Comparison of ENCODE assay signal across 18 cellular contexts in genomic region chr1:197367631-197368030, GRCh38.
"Had no signal": no experiment of that assay in that cellular context is flagged by ENCODE, and none has a peak within 500 bp of the region (broad histone marks: within the 10 kb centered on the region; RNA-seq: fewer than 3 reads in every experiment).

No MANE protein-coding gene starts in this region.

- H3K36me3 Mint-ChIP-seq: memory B cell had no signal

- DNase-seq: activated CD4-positive, alpha-beta T cell treated with anti-CD3 and anti-CD28 coated beads for 4 hours; activated CD4-positive, alpha-beta T cell treated with anti-CD3 and anti-CD28 coated beads, Interleukin-2, amount 50 U/mL, for 4 hours; activated effector memory CD4-positive, alpha-beta T cell treated with Interleukin-2 at 50 U/mL for 16 hours; activated naive CD4-positive, alpha-beta T cell treated with Interleukin-2 at 50 U/mL for 16 hours; anterior cingulate cortex; cerebellar nuclear complex; effector memory CD4-positive, alpha-beta T cell; erythroblast; left colon; midbrain; naive thymus-derived CD4-positive, alpha-beta T cell; nucleus accumbens; right cardiac atrium; spleen; stimulated activated naive CD4-positive, alpha-beta T cell had no signal

- H3K4me1 Mint-ChIP-seq: memory B cell; naive thymus-derived CD4-positive, alpha-beta T cell; neural crest cell had no signal

- H3K27ac Mint-ChIP-seq: activated naive CD8-positive, alpha-beta T cell; memory B cell; naive thymus-derived CD4-positive, alpha-beta T cell had no signal

- H3K4me3 Mint-ChIP-seq: activated naive CD8-positive, alpha-beta T cell; memory B cell; naive thymus-derived CD4-positive, alpha-beta T cell; neural crest cell had no signal

- H3K9me3 Mint-ChIP-seq: memory B cell; naive thymus-derived CD4-positive, alpha-beta T cell; neural crest cell had no signal

- H3K27me3 Mint-ChIP-seq: activated naive CD8-positive, alpha-beta T cell had no signal
